5 cellular contexts compared by ENCODE assay signal in genomic region chr10:109809954-109810353, GRCh38.
A peak's percentile ranks its signal among the peaks of the same experiment; 100 is the strongest.
DNase-seq lines count a peak whose midpoint lies in the region; ATAC-seq, FAIRE-seq and TF ChIP-seq lines count a peak whose summit lies in the region.
"Not testable (repeated sequence)": the region's sequence is repeated elsewhere in the genome, so short reads cannot be mapped to it uniquely, and the experiment has no call there.

No MANE protein-coding gene starts in this region.

- H3K4me1 ChIP-seq in A549; GM23338 (ENCODE audit: insufficient read depth); HEK293 (ENCODE audit: control insufficient read depth, insufficient read depth, low read length); esophagus muscularis mucosa; mesendoderm (ENCODE audit: control insufficient read depth, low read depth, low read length): not testable (repeated sequence)

- not testable (repeated sequence) for TF ChIP-seq CTCF in A549 (IDR thresholded peaks at IDR 0.05); GM23338 (conservative IDR thresholded peaks at IDR 0.05; ENCODE audit: low read depth in 2 of 2); HEK293 (tag by site-specific recombination; IDR thresholded peaks at IDR 0.05); esophagus muscularis mucosa (IDR thresholded peaks at IDR 0.05)

- not testable (repeated sequence) for H3K18ac ChIP-seq in mesendoderm (ENCODE audit: low read length)

- H3K36me3 ChIP-seq in GM23338 (ENCODE audit: insufficient read depth); HEK293 (ENCODE audit: control insufficient read depth in 2 of 2, insufficient read depth in 1 of 2, low read length in 2 of 2); esophagus muscularis mucosa; mesendoderm (ENCODE audit: control insufficient read depth, insufficient read depth, low read length): not testable (repeated sequence)

- H3K4me3 ChIP-seq in A549; GM23338; HEK293 (ENCODE audit: low read depth, low read length); esophagus muscularis mucosa; mesendoderm (ENCODE audit: low read length): not testable (repeated sequence)

- H4K20me1 ChIP-seq in GM23338 (replicated peaks; ENCODE audit: insufficient read depth) = not testable (repeated sequence)

- not testable (repeated sequence) for H3K4me1 Mint-ChIP-seq in GM23338

- not testable (repeated sequence) for H3K4ac ChIP-seq in mesendoderm (ENCODE audit: low read depth, low read length)

- not testable (repeated sequence) for TF ChIP-seq RAD21 in A549 (conservative IDR thresholded peaks at IDR 0.05 in 1 of 2, IDR thresholded peaks at IDR 0.05 in 1 of 2)

- not testable (repeated sequence) for H3K27ac Mint-ChIP-seq in GM23338

- H3F3A ChIP-seq in GM23338 (replicated peaks; ENCODE audit: low read depth) = not testable (repeated sequence)

- not testable (repeated sequence) for TF ChIP-seq POLR2A in A549 (IDR thresholded peaks at IDR 0.05; ENCODE audit: low read length); esophagus muscularis mucosa (IDR thresholded peaks at IDR 0.05; ENCODE audit: low read depth)

- H3K9me3 ChIP-seq in A549; HEK293 (ENCODE audit: control insufficient read depth, insufficient read depth, low read depth, low read length); esophagus muscularis mucosa: not testable (repeated sequence)

- H2AFZ ChIP-seq in GM23338 = not testable (repeated sequence)

- not testable (repeated sequence) for H3K56ac ChIP-seq in mesendoderm (ENCODE audit: low read length)

- H2BK15ac ChIP-seq in mesendoderm (replicated peaks; ENCODE audit: low read depth) = not testable (repeated sequence)

- not testable (repeated sequence) for H3K79me1 ChIP-seq in mesendoderm (ENCODE audit: low read length)

- not testable (repeated sequence) for H4K8ac ChIP-seq in mesendoderm (ENCODE audit: low read depth, low read length)

- DNase-seq in A549 (ENCODE audit: low read depth in 1 of 2, low spot score in 1 of 2) = not testable (repeated sequence)
- DNase-seq in GM23338 (ENCODE audit: low spot score) (peak; percentile 11), esophagus muscularis mucosa (ENCODE audit: extremely low spot score) (peak; percentile 12), mesendoderm (peak; percentile 14)

- POLR2A ChIA-PET in A549 (lab: Yijun Ruan, JAX); HEK293 (lab: Yijun Ruan, JAX): not testable (repeated sequence)

- H2AK5ac ChIP-seq in mesendoderm (ENCODE audit: low read length) = not testable (repeated sequence)

- WGBS in A549 (ENCODE audit: missing lambda C conversion rate) = 0% methylated on average over 1 of the region's 1 CpG
- 86% methylated on average over 1 of the region's 1 CpG for whole genome bisulfite sequencing in esophagus muscularis mucosa
- no CpG with 5 or more reads among the region's 1 CpG for WGBS in mesendoderm (ENCODE audit: extremely low coverage, insufficient coverage, low lambda C conversion rate)

- CTCF ChIA-PET in A549 (lab: Yijun Ruan, JAX); HEK293 (lab: Yijun Ruan, JAX): not testable (repeated sequence)

- FAIRE-seq in A549 (lab: Jason Lieb, UNC) = not testable (repeated sequence)

- not testable (repeated sequence) for H3K9ac ChIP-seq in mesendoderm (ENCODE audit: low read length)

- H3K27me3 ChIP-seq in GM23338 (ENCODE audit: insufficient read depth); esophagus muscularis mucosa; mesendoderm (ENCODE audit: insufficient read depth, low read length, poor library complexity): not testable (repeated sequence)

- H3K27ac ChIP-seq in A549; GM23338 (ENCODE audit: low read depth); HEK293 (ENCODE audit: extremely low read depth, low read depth, low read length); esophagus muscularis mucosa (replicated peaks in 1 of 4); mesendoderm (ENCODE audit: low read depth, low read length): not testable (repeated sequence)

- not testable (repeated sequence) for H2BK120ac ChIP-seq in mesendoderm (ENCODE audit: low read depth, low read length)

- H3K79me2 ChIP-seq in GM23338 (replicated peaks; ENCODE audit: insufficient read depth); mesendoderm (ENCODE audit: control insufficient read depth, insufficient read depth, low read length): not testable (repeated sequence)

- H3K9me2 ChIP-seq in GM23338 (ENCODE audit: insufficient read depth) = not testable (repeated sequence)

- not testable (repeated sequence) for H2BK5ac ChIP-seq in mesendoderm (ENCODE audit: low read length)

- not testable (repeated sequence) for H3K23ac ChIP-seq in mesendoderm (ENCODE audit: low read length)

- not testable (repeated sequence) for TF ChIP-seq EP300 in A549 (IDR thresholded peaks at IDR 0.05); esophagus muscularis mucosa (IDR thresholded peaks at IDR 0.05)

- not testable (repeated sequence) for H3K4me3 Mint-ChIP-seq in GM23338

- intact Hi-C loops in esophagus muscularis mucosa (cut with DNase I) = not testable (repeated sequence)

- H3K36me3 Mint-ChIP-seq in GM23338 (ENCODE audit: low read depth) = peaks cover 24% of the 10 kb centered on the region

- H3K9me3 Mint-ChIP-seq in GM23338 = peaks cover 52% of the 10 kb centered on the region

- not testable (repeated sequence) for ATAC-seq in A549, GM23338

- not testable (repeated sequence) for H3K4me2 ChIP-seq in A549; GM23338; mesendoderm (ENCODE audit: low read length)

- H3K27me3 Mint-ChIP-seq in GM23338 (ENCODE audit: insufficient read depth, low read depth, poor library complexity) = not testable (repeated sequence)

- not testable (repeated sequence) for H4K5ac ChIP-seq in mesendoderm (ENCODE audit: low read length)

TF ChIP-seq in A549, 52 proteins besides CTCF, POLR2A, EP300 and RAD21:
- peak; percentile 82 for TF ChIP-seq ZFP36 (IDR thresholded peaks at IDR 0.05; ENCODE audit: borderline replicate concordance, partially characterized antibody)

TF ChIP-seq in HEK293, 187 proteins besides CTCF, POLR2A, EP300 and RAD21:
- TF ChIP-seq SETDB1 (IDR thresholded peaks at IDR 0.05; ENCODE audit: insufficient read length, low read length) (peak; percentile 36), ZNF585B (tag by site-specific recombination; IDR thresholded peaks at IDR 0.05) (peak; percentile 91)
